16 cellular contexts compared by ENCODE assay signal in genomic region chr17:59027750-59028149, GRCh38.
A peak's percentile ranks its signal among the peaks of the same experiment; 100 is the strongest.
DNase-seq lines count a peak whose midpoint lies in the region; ATAC-seq and TF ChIP-seq lines count a peak whose summit lies in the region.
"Had no signal": no experiment of that assay in that cellular context is flagged by ENCODE, and none has a peak within 500 bp of the region (broad histone marks: within the 10 kb centered on the region; RNA-seq: fewer than 3 reads in every experiment).

No MANE protein-coding gene starts in this region.

- H3K36me3 Mint-ChIP-seq in T-cell: peaks cover 30% of the 10 kb centered on the region

- H3K4me3 ChIP-seq in left ventricle myocardium inferior (no peak overlapping the region), tibial artery (no peak overlapping the region), aorta (ENCODE audit: low read length in 2 of 2) (no peak overlapping the region)
- H3K4me3 ChIP-seq: gastroesophageal sphincter, transverse colon had no signal

- H3K4me1 ChIP-seq in left ventricle myocardium inferior (peaks cover 20% of the 10 kb centered on the region), tibial artery (peaks cover 0 to 12% (median 0%) of the 10 kb centered on the region in 4 donors), aorta (ENCODE audit: control insufficient read depth in 1 of 2, insufficient read depth in 2 of 2, low read length in 2 of 2) (no peaks in the 10 kb centered on the region)

- no peaks in the 10 kb centered on the region for H3K9me3 ChIP-seq in left ventricle myocardium inferior (replicated peaks)
- no peaks in the 10 kb centered on the region for H3K9me3 ChIP-seq in tibial artery
- H3K9me3 ChIP-seq in aorta (ENCODE audit: control insufficient read depth, low read length): no peaks in the 10 kb centered on the region
- H3K9me3 ChIP-seq: gastroesophageal sphincter, transverse colon had no signal

- no peaks in the 10 kb centered on the region for H3K9me3 Mint-ChIP-seq in T-cell

- H3K4me3 Mint-ChIP-seq in T-cell: no peak overlapping the region

- POLR2A ChIA-PET in T-cell (lab: Charles Lee): no interaction called here

- peaks cover 0 to 6% (median 0%) of the 10 kb centered on the region in 3 donors for H3K4me1 Mint-ChIP-seq in T-cell

- H3K27ac Mint-ChIP-seq in T-cell: peak overlapping the region; percentile 2 to 29

- ATAC-seq in left cardiac atrium (no peak), T-cell (replicated peaks in 1 of 4) (no peak), GM18520 (IDR thresholded peaks at IDR 0.05; ENCODE audit: unreplicated experiment) (no peak), aorta (ENCODE audit: low FRiP score) (no peak)
- ATAC-seq: gastroesophageal sphincter had no signal

- DNase-seq in left ventricle myocardium inferior: no peak
- no peak for DNase-seq in left cardiac atrium
- no peak for DNase-seq in T-cell
- DNase-seq in iris pigment epithelial cell (ENCODE audit: low read depth): peak; percentile 2
- DNase-seq in tibial artery: no peak
- DNase-seq in GM19240 (ENCODE audit: insufficient read length, low spot score): no peak
- no peak for DNase-seq in aorta
- DNase-seq: activated CD4-positive, alpha-beta T cell treated with anti-CD3 and anti-CD28 coated beads for 1 hour; brain microvascular endothelial cell; NCI-H1417 treated with DMSO at 0.1 percent for 48 hours; NCI-H446; retina; stimulated activated CD4-positive, alpha-beta T cell treated with anti-CD3 and anti-CD28 coated beads, Interleukin-1b, Interleukin-23, amount 100 ng/mL, for 48 hours; transverse colon had no signal

- TF ChIP-seq CTCF in left ventricle myocardium inferior (IDR thresholded peaks at IDR 0.05; ENCODE audit: borderline replicate concordance): no peak
- no peak for TF ChIP-seq CTCF in tibial artery (IDR thresholded peaks at IDR 0.05)

- intact Hi-C loops in left ventricle myocardium inferior (cut with micrococcal nuclease): no loop called here
- intact Hi-C loops in left cardiac atrium (cut with DNase I): no loop called here
- intact Hi-C loops in tibial artery (cut with DNase I; ENCODE audit: low total_unique reads): no loop called here
- intact Hi-C loops in aorta (cut with DNase I): no loop called here

- H3K27ac ChIP-seq in left ventricle myocardium inferior (replicated peaks): peak overlapping the region; percentile 16
- H3K27ac ChIP-seq in tibial artery: peak overlapping the region; percentile 9 to 41
- no peak overlapping the region for H3K27ac ChIP-seq in aorta (ENCODE audit: low read depth in 1 of 2, low read length in 2 of 2)
- H3K27ac ChIP-seq: brain microvascular endothelial cell, gastroesophageal sphincter, transverse colon had no signal

- H3K27me3 ChIP-seq in left ventricle myocardium inferior (ENCODE audit: low read depth): no peaks in the 10 kb centered on the region
- no peaks in the 10 kb centered on the region for H3K27me3 ChIP-seq in tibial artery
- no peaks in the 10 kb centered on the region for H3K27me3 ChIP-seq in aorta (ENCODE audit: control insufficient read depth in 1 of 2, insufficient read depth in 2 of 2, low read length in 1 of 2)
- H3K27me3 ChIP-seq: brain microvascular endothelial cell, gastroesophageal sphincter, transverse colon had no signal

- H3K36me3 ChIP-seq in left ventricle myocardium inferior (peaks cover 22% of the 10 kb centered on the region), tibial artery (peaks cover 0 to 19% (median 16%) of the 10 kb centered on the region in 3 donors), aorta (ENCODE audit: control insufficient read depth in 1 of 2, insufficient read depth in 2 of 2, low read length in 1 of 2) (no peaks in the 10 kb centered on the region)

- 71 to 78% methylated on average over 4 of the region's 4 CpGs for WGBS in aorta, 2 donors

- CTCF ChIA-PET in T-cell (lab: Charles Lee): no interaction called here

- H3K27me3 Mint-ChIP-seq in T-cell: no peaks in the 10 kb centered on the region

Comparison
In these comparisons a context has a peak if more than half of its experiments do, and no peak if none do; other contexts are left out.
1. H3K27ac ChIP-seq: peak in left ventricle myocardium inferior (single experiment) and tibial artery (2 of 2); none in aorta (0 of 2).